ENCODE assay signal across 21 cellular contexts in the genomic region with DNA sequence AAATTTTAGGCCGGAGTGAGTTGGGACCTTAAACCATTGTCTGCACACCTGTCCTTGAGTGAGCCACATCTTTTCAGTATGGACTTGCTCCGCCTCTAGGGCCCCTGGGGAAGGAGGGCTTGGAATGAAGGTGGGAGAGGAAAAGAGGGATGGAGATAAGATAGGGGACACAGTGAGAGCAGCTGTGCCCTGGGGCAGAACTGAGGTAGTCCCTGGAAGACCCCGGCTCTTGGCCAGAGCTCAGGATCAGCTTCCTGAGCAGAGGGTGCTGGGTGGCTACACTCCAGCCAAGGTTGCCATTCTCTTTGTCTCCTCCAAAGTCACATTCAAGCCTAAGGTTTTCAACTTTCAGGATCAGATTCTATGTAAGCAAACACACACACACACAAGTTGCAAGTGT.
DNase-seq lines count a peak whose midpoint lies in the region; ATAC-seq, FAIRE-seq and TF ChIP-seq lines count a peak whose summit lies in the region.
"Had no signal": no experiment of that assay in that cellular context is flagged by ENCODE, and none has a peak within 500 bp of the region (broad histone marks: within the 10 kb centered on the region; RNA-seq: fewer than 3 reads in every experiment).

No MANE protein-coding gene starts in this region.

- H3K4me3 Mint-ChIP-seq in natural killer cell treated with Interleukin-12 subunit alpha and Interleukin-12 subunit beta and Interleukin-15 and Interleukin-18, amount 100 ng/mL, for 72 hours, result no peak overlapping the region
- no peak overlapping the region for H3K4me3 Mint-ChIP-seq in natural killer cell

- no peaks in the 10 kb centered on the region for H3K27me3 ChIP-seq in neutrophil
- H3K27me3 ChIP-seq: Peyer's patch had no signal

- peaks cover 45 to 48% of the 10 kb centered on the region in 2 donors for H3K4me1 Mint-ChIP-seq in natural killer cell treated with Interleukin-12 subunit alpha and Interleukin-12 subunit beta and Interleukin-15 and Interleukin-18, amount 100 ng/mL, for 72 hours (ENCODE audit: low read depth in 2 of 2)
- H3K4me1 Mint-ChIP-seq in natural killer cell, result peaks cover 36 to 55% of the 10 kb centered on the region in 2 donors

- H3K27ac ChIP-seq in neutrophil, result peak overlapping the region; percentile 98
- H3K27ac ChIP-seq: Peyer's patch had no signal

- H3K27me3 Mint-ChIP-seq in natural killer cell treated with Interleukin-12 subunit alpha and Interleukin-12 subunit beta and Interleukin-15 and Interleukin-18, amount 100 ng/mL, for 72 hours, result no peaks in the 10 kb centered on the region
- H3K27me3 Mint-ChIP-seq in natural killer cell (ENCODE audit: low read depth in 2 of 2), result no peaks in the 10 kb centered on the region

- FAIRE-seq in frontal cortex (lab: Jason Lieb, UNC), result no peak

- no peak overlapping the region for H3K4me3 ChIP-seq in neutrophil (ENCODE audit: low read depth in 1 of 2, low read length in 1 of 2)
- H3K4me3 ChIP-seq: Peyer's patch had no signal

- DNase-seq in natural killer cell treated with Interleukin-12 subunit alpha and Interleukin-12 subunit beta and Interleukin-15 and Interleukin-18, amount 100 ng/mL, for 72 hours (ENCODE audit: low spot score), result peak; percentile 38
- DNase-seq in natural killer cell, result no peak
- peak; percentile 15 for DNase-seq in ELF-1 (ENCODE audit: low read depth, low spot score)
- no peak for DNase-seq in frontal cortex (ENCODE audit: low spot score in 2 of 2)
- DNase-seq in stimulated activated CD4-positive, alpha-beta T cell treated with anti-CD3 and anti-CD28 coated beads, Interleukin-12 subunit alpha, Interleukin-12 subunit beta, amount 100 ng/mL, for 4 hours, result no peak
- DNase-seq in COLO829 (ENCODE audit: low spot score), result no peak
- DNase-seq: ACHN, C1 segment of cervical spinal cord, COR-L47, DMS79, H7, Karpas-422, MV-4-11, NCI-H1105 treated with DMSO at 0.1 percent for 48 hours, NCI-H2081, NCI-H2171, NCI-H345, NCI-H524, NCI-H82, Peyer's patch had no signal

- peaks cover 8% of the 10 kb centered on the region for H3K36me3 ChIP-seq in neutrophil
- H3K36me3 ChIP-seq: Peyer's patch had no signal

- H3K9me3 Mint-ChIP-seq in natural killer cell treated with Interleukin-12 subunit alpha and Interleukin-12 subunit beta and Interleukin-15 and Interleukin-18, amount 100 ng/mL, for 72 hours, result no peaks in the 10 kb centered on the region
- no peaks in the 10 kb centered on the region for H3K9me3 Mint-ChIP-seq in natural killer cell

- TF ChIP-seq CTCF in natural killer cell (IDR thresholded peaks at IDR 0.05) (no peak), neutrophil (IDR thresholded peaks at IDR 0.05) (no peak)

- intact Hi-C loops in natural killer cell (cut with micrococcal nuclease), result no loop called here

- peak overlapping the region; percentile 49 to 98 for H3K27ac Mint-ChIP-seq in natural killer cell treated with Interleukin-12 subunit alpha and Interleukin-12 subunit beta and Interleukin-15 and Interleukin-18, amount 100 ng/mL, for 72 hours
- peak overlapping the region in 1 of 2 donors; percentile 38 for H3K27ac Mint-ChIP-seq in natural killer cell

- no peaks in the 10 kb centered on the region for H3K36me3 Mint-ChIP-seq in natural killer cell treated with Interleukin-12 subunit alpha and Interleukin-12 subunit beta and Interleukin-15 and Interleukin-18, amount 100 ng/mL, for 72 hours
- H3K36me3 Mint-ChIP-seq in natural killer cell, result no peaks in the 10 kb centered on the region

- no peaks in the 10 kb centered on the region for H3K9me3 ChIP-seq in neutrophil
- H3K9me3 ChIP-seq: Peyer's patch had no signal

- ATAC-seq in natural killer cell treated with Interleukin-12 subunit alpha and Interleukin-12 subunit beta and Interleukin-15 and Interleukin-18, amount 100 ng/mL, for 72 hours, result no peak
- no peak for ATAC-seq in natural killer cell

- peaks cover 32 to 43% of the 10 kb centered on the region in 2 experiments for H3K4me1 ChIP-seq in neutrophil (ENCODE audit: control insufficient read depth in 1 of 2, insufficient read depth in 1 of 2, low read depth in 1 of 2, low read length in 1 of 2)

Comparison
In these comparisons a context has a peak if more than half of its experiments do, and no peak if none do; other contexts are left out.
1. DNase-seq: peak in natural killer cell treated with Interleukin-12 subunit alpha and Interleukin-12 subunit beta and Interleukin-15 and Interleukin-18, amount 100 ng/mL, for 72 hours (single experiment) and ELF-1 (single experiment); none in natural killer cell (single experiment), frontal cortex (0 of 2), stimulated activated CD4-positive, alpha-beta T cell treated with anti-CD3 and anti-CD28 coated beads, Interleukin-12 subunit alpha, Interleukin-12 subunit beta, amount 100 ng/mL, for 4 hours (single experiment) and COLO829 (single experiment).